Comparison of ENCODE assay signal across 8 cellular contexts in the genomic region with DNA sequence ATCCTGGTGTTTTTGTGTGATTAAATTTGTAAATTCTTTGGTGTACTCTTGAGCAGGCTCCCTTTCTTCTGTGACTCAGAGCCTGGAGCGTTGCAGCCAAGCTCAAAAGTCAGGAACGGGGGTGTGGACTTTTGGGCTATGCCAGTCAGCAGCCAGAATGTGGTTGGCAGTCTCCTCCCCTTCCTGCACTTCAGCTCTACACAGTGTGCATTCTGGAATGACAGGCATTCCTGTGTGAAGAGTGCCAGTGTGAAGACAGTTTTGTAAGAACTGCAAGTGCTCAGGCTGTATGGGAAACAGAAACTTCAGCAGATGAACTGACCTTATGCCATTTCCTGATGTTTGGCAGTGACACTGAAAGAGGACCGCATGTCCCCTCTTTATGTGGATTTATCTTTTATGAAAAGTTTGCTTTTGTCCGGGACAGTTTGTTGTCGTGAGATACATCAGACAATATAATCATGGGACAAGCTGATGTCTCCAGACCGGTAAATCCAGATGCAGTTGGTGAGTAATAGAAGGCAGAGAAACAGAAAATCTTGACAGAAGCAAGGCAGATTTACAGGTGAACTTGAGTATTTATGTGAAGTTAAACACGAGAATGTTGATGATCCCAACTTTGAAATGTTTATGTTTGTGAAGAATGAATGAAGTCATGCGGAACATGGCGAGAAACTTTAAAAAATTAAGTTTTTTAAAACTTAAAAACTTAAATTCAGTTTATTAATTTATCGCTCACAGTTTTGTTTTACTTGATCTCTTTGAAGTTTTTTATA.
DNase-seq lines count a peak whose midpoint lies in the region; ATAC-seq, FAIRE-seq and TF ChIP-seq lines count a peak whose summit lies in the region.

No MANE protein-coding gene starts in this region.

- TF ChIP-seq EP300 in sigmoid colon (IDR thresholded peaks at IDR 0.05), result no peak

- peak; percentile 83 for FAIRE-seq in GM12892 (lab: Jason Lieb, UNC)

- 25 to 36% methylated on average over 10 of the region's 10 CpGs for WGBS in body of pancreas, 2 donors
- WGBS in sigmoid colon, 2 donors, result 34 to 36% methylated on average over 10 of the region's 10 CpGs

- no peak for TF ChIP-seq POLR2A in GM12892 (IDR thresholded peaks at IDR 0.05; ENCODE audit: low read depth, low read length)
- TF ChIP-seq POLR2A in body of pancreas (IDR thresholded peaks at IDR 0.05), result peak in 2 of 3 donors; percentile 61 to 63
- peak in 1 of 2 donors; percentile 14 for TF ChIP-seq POLR2A in sigmoid colon (IDR thresholded peaks at IDR 0.05)

- H3K9me3 ChIP-seq in AG04450 (ENCODE audit: control insufficient read depth, insufficient read depth, low read length) (no peaks in the 10 kb centered on the region), body of pancreas (no peaks in the 10 kb centered on the region), iPS-20b (ENCODE audit: insufficient read depth, low read depth, low read length) (no peaks in the 10 kb centered on the region), sigmoid colon (no peaks in the 10 kb centered on the region)

- ATAC-seq in body of pancreas, result peak; percentile 95
- ATAC-seq in GM18870 (IDR thresholded peaks at IDR 0.05; ENCODE audit: unreplicated experiment), result no peak

- H3K27ac ChIP-seq in AG04450 (ENCODE audit: low read depth, low read length), result peak overlapping the region; percentile 71
- H3K27ac ChIP-seq in body of pancreas, result peak overlapping the region; percentile 30 to 77 (median 66)
- no peak overlapping the region for H3K27ac ChIP-seq in iPS-20b (ENCODE audit: low read length)
- H3K27ac ChIP-seq in sigmoid colon, result peak overlapping the region; percentile 71 to 83 (median 82)

- CTCF ChIA-PET in AG04450 (lab: Charles Lee), result interaction anchor here (2.7 kb wide), 1 partner anchor 28 kb away, joined by 11 read pairs; no protein-coding TSS in a partner anchor

- H3K4me3 ChIP-seq in AG04450 (ENCODE audit: low read depth, low read length), result peak overlapping the region; percentile 44
- H3K4me3 ChIP-seq in body of pancreas, result no peak overlapping the region
- no peak overlapping the region for H3K4me3 ChIP-seq in iPS-20b (ENCODE audit: low read length)
- H3K4me3 ChIP-seq in sigmoid colon, result peak overlapping the region in 3 of 4 donors; percentile 30 to 36 (median 31)

- intact Hi-C loops in body of pancreas (cut with DNase I), result no loop called here
- intact Hi-C loops in sigmoid colon (cut with DNase I), result no loop called here

- TF ChIP-seq CTCF in AG04450 (IDR thresholded peaks at IDR 0.05; ENCODE audit: low read depth, low read length), result no peak
- no peak for TF ChIP-seq CTCF in body of pancreas (IDR thresholded peaks at IDR 0.05)
- TF ChIP-seq CTCF in sigmoid colon (IDR thresholded peaks at IDR 0.05), result no peak

- H3K4me1 ChIP-seq in body of pancreas (peaks cover 29% of the 10 kb centered on the region), iPS-20b (ENCODE audit: insufficient read depth, low read length) (peaks cover 8% of the 10 kb centered on the region; the same call in 1 of the 2 replicates), sigmoid colon (peaks cover 0 to 36% (median 19%) of the 10 kb centered on the region in 4 donors)

- no peaks in the 10 kb centered on the region for H3K36me3 ChIP-seq in body of pancreas (replicated peaks in 1 of 2; ENCODE audit: insufficient read depth in 1 of 2, low read depth in 2 of 2)
- H3K36me3 ChIP-seq in iPS-20b (ENCODE audit: insufficient read depth, low read depth, low read length), result no peaks in the 10 kb centered on the region
- H3K36me3 ChIP-seq in sigmoid colon, result no peaks in the 10 kb centered on the region

- peak overlapping the region; percentile 10; the same call in 1 of the 2 replicates for H3K9ac ChIP-seq in iPS-20b (ENCODE audit: low read depth, low read length)

- H3K27me3 ChIP-seq in AG04450 (ENCODE audit: control insufficient read depth, insufficient read depth, low read length), result no peaks in the 10 kb centered on the region
- H3K27me3 ChIP-seq in body of pancreas, result no peaks in the 10 kb centered on the region
- H3K27me3 ChIP-seq in iPS-20b (ENCODE audit: insufficient read depth, low read length), result no peaks in the 10 kb centered on the region
- no peaks in the 10 kb centered on the region for H3K27me3 ChIP-seq in sigmoid colon

- DNase-seq in AG04450 (ENCODE audit: low read depth, low spot score) (peak; percentile 90), GM12892 (ENCODE audit: insufficient read length) (no peak), NCI-H2196 treated with DMSO at 0.1 percent for 48 hours (lab: John Stamatoyannopoulos, UW; ENCODE audit: unreplicated experiment) (peak; percentile 71), body of pancreas (peak; percentile 74 to 87 (median 76)), sigmoid colon (peak; percentile 89), NCI-H1436 treated with DMSO at 0.1 percent for 48 hours (lab: John Stamatoyannopoulos, UW) (no peak)

- POLR2A ChIA-PET in AG04450 (lab: Yijun Ruan, JAX), result interaction anchor here (1.0 to 1.7 kb wide), 8 partner anchors 11 to 210 kb away, joined by 3 to 15 read pairs (median 3); a partner anchor contains a TSS

Comparison
In these comparisons a context has a peak if more than half of its experiments do, and no peak if none do; other contexts are left out.
1. DNase-seq: peak in AG04450 (single experiment), NCI-H2196 treated with DMSO at 0.1 percent for 48 hours (single experiment), body of pancreas (4 of 4) and sigmoid colon (single experiment); none in GM12892 (single experiment) and NCI-H1436 treated with DMSO at 0.1 percent for 48 hours (single experiment).
2. H3K4me3 ChIP-seq: peak in AG04450 (single experiment) and sigmoid colon (3 of 4); none in body of pancreas (0 of 2) and iPS-20b (single experiment).